1 cellular context compared by ENCODE assay signal in genomic region chr6:167216390-167217050, GRCh38.
A peak's percentile ranks its signal among the peaks of the same experiment; 100 is the strongest.
TF ChIP-seq lines count a peak whose summit lies in the region.
"Not testable (repeated sequence)": the region's sequence is repeated elsewhere in the genome, so short reads cannot be mapped to it uniquely, and the experiment has no call there.

No MANE protein-coding gene starts in this region.

TF ChIP-seq in HepG2, 621 proteins besides CTCF, POLR2A, EP300 and RAD21 (continues in another document):
- TF ChIP-seq, protein P1, sequence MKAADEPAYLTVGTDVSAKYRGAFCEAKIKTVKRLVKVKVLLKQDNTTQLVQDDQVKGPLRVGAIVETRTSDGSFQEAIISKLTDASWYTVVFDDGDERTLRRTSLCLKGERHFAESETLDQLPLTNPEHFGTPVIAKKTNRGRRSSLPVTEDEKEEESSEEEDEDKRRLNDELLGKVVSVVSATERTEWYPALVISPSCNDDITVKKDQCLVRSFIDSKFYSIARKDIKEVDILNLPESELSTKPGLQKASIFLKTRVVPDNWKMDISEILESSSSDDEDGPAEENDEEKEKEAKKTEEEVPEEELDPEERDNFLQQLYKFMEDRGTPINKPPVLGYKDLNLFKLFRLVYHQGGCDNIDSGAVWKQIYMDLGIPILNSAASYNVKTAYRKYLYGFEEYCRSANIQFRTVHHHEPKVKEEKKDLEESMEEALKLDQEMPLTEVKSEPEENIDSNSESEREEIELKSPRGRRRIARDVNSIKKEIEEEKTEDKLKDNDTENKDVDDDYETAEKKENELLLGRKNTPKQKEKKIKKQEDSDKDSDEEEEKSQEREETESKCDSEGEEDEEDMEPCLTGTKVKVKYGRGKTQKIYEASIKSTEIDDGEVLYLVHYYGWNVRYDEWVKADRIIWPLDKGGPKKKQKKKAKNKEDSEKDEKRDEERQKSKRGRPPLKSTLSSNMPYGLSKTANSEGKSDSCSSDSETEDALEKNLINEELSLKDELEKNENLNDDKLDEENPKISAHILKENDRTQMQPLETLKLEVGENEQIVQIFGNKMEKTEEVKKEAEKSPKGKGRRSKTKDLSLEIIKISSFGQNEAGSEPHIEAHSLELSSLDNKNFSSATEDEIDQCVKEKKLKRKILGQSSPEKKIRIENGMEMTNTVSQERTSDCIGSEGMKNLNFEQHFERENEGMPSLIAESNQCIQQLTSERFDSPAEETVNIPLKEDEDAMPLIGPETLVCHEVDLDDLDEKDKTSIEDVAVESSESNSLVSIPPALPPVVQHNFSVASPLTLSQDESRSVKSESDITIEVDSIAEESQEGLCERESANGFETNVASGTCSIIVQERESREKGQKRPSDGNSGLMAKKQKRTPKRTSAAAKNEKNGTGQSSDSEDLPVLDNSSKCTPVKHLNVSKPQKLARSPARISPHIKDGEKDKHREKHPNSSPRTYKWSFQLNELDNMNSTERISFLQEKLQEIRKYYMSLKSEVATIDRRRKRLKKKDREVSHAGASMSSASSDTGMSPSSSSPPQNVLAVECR (CRISPR knock-in tag; IDR thresholded peaks at IDR 0.05; ENCODE audit: borderline replicate concordance) = peak; percentile 50; the same call in 1 of the 2 replicates
- TF ChIP-seq ZNF430 (CRISPR knock-in tag; IDR thresholded peaks at IDR 0.05) = peak; percentile 62; the same call in 1 of the 2 replicates
- TF ChIP-seq CEBPG (CRISPR knock-in tag; IDR thresholded peaks at IDR 0.05) = peak; percentile 80
- TF ChIP-seq MED8 (CRISPR knock-in tag; IDR thresholded peaks at IDR 0.05; ENCODE audit: insufficient replicate concordance) = peak; percentile 66
- TF ChIP-seq, protein P2, sequence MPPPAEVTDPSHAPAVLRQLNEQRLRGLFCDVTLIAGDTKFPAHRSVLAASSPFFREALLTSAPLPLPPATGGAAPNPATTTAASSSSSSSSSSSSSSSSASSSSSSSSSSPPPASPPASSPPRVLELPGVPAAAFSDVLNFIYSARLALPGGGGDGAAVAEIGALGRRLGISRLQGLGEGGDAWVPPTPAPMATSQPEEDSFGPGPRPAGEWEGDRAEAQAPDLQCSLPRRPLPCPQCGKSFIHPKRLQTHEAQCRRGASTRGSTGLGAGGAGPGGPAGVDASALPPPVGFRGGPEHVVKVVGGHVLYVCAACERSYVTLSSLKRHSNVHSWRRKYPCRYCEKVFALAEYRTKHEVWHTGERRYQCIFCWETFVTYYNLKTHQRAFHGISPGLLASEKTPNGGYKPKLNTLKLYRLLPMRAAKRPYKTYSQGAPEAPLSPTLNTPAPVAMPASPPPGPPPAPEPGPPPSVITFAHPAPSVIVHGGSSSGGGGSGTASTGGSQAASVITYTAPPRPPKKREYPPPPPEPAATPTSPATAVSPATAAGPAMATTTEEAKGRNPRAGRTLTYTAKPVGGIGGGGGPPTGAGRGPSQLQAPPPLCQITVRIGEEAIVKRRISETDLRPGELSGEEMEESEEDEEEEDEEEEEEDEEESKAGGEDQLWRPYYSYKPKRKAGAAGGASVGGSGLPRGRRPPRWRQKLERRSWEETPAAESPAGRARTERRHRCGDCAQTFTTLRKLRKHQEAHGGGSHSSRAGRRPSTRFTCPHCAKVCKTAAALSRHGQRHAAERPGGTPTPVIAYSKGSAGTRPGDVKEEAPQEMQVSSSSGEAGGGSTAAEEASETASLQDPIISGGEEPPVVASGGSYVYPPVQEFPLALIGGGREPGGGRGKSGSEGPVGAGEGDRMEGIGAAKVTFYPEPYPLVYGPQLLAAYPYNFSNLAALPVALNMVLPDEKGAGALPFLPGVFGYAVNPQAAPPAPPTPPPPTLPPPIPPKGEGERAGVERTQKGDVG (CRISPR knock-in tag; IDR thresholded peaks at IDR 0.05; ENCODE audit: borderline replicate concordance) = peak; percentile 40; the same call in 1 of the 2 replicates
- TF ChIP-seq ZBTB43 (CRISPR knock-in tag; conservative IDR thresholded peaks at IDR 0.05) = peak; percentile 88
- TF ChIP-seq TARDBP (CRISPR knock-in tag; IDR thresholded peaks at IDR 0.05) = peak; percentile 46; the same call in 1 of the 2 replicates
- peak; percentile 50; the same call in 1 of the 2 replicates for TF ChIP-seq BCL6 (CRISPR knock-in tag; IDR thresholded peaks at IDR 0.05)
- TF ChIP-seq FOXA3 (CRISPR knock-in tag; IDR thresholded peaks at IDR 0.05) = peak; percentile 74
- TF ChIP-seq ARID5B (CRISPR knock-in tag; IDR thresholded peaks at IDR 0.05) = peak; percentile 84
- peak; percentile 70 for TF ChIP-seq FOXP4 (CRISPR knock-in tag; IDR thresholded peaks at IDR 0.05)
- peak; percentile 53 for TF ChIP-seq HDAC1 (CRISPR knock-in tag; IDR thresholded peaks at IDR 0.05)
- TF ChIP-seq NFIC (IDR thresholded peaks at IDR 0.05; ENCODE audit: low read length) = 0 out of 2 replicates have a peak, but pooled peaks have one; percentile 34
- TF ChIP-seq CREM (IDR thresholded peaks at IDR 0.05) = peak; percentile 48; the same call in 1 of the 2 replicates
- TF ChIP-seq CREM (CRISPR knock-in tag; IDR thresholded peaks at IDR 0.05); NONO (IDR thresholded peaks at IDR 0.05): not testable (repeated sequence)
- peak; percentile 33; the same call in 1 of the 2 replicates for TF ChIP-seq NR2F6 (IDR thresholded peaks at IDR 0.05)
- TF ChIP-seq NR2F6 (CRISPR knock-in tag; IDR thresholded peaks at IDR 0.05) = peak; percentile 72; the same call in 1 of the 2 replicates
- TF ChIP-seq TAF1 (CRISPR knock-in tag; IDR thresholded peaks at IDR 0.05) = peak; percentile 56; the same call in 1 of the 2 replicates
- TF ChIP-seq, protein P3, sequence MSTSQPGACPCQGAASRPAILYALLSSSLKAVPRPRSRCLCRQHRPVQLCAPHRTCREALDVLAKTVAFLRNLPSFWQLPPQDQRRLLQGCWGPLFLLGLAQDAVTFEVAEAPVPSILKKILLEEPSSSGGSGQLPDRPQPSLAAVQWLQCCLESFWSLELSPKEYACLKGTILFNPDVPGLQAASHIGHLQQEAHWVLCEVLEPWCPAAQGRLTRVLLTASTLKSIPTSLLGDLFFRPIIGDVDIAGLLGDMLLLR (CRISPR knock-in tag; IDR thresholded peaks at IDR 0.05) = 0 out of 2 replicates have a peak, but pooled peaks have one; percentile 35
- peak; percentile 85 for TF ChIP-seq ZNF687 (CRISPR knock-in tag; IDR thresholded peaks at IDR 0.05)
- TF ChIP-seq HOXA3 (CRISPR knock-in tag; IDR thresholded peaks at IDR 0.05) = peak; percentile 74; the same call in 1 of the 2 replicates
- TF ChIP-seq ZMYM3 (CRISPR knock-in tag; IDR thresholded peaks at IDR 0.05) = peak; percentile 59; the same call in 1 of the 2 replicates
- TF ChIP-seq NONO (CRISPR knock-in tag; conservative IDR thresholded peaks at IDR 0.05) = 0 out of 2 replicates have a peak, but pooled peaks have one; percentile 49
- TF ChIP-seq, protein P4, sequence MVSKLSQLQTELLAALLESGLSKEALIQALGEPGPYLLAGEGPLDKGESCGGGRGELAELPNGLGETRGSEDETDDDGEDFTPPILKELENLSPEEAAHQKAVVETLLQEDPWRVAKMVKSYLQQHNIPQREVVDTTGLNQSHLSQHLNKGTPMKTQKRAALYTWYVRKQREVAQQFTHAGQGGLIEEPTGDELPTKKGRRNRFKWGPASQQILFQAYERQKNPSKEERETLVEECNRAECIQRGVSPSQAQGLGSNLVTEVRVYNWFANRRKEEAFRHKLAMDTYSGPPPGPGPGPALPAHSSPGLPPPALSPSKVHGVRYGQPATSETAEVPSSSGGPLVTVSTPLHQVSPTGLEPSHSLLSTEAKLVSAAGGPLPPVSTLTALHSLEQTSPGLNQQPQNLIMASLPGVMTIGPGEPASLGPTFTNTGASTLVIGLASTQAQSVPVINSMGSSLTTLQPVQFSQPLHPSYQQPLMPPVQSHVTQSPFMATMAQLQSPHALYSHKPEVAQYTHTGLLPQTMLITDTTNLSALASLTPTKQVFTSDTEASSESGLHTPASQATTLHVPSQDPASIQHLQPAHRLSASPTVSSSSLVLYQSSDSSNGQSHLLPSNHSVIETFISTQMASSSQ (IDR thresholded peaks at IDR 0.05; ENCODE audit: low read depth) = not testable (repeated sequence)
- TF ChIP-seq, protein P4 (CRISPR knock-in tag; IDR thresholded peaks at IDR 0.05; ENCODE audit: borderline replicate concordance) = peak; percentile 16; the same call in 1 of the 2 replicates
- 0 out of 4 replicates have a peak, but pooled peaks of 1 of the 2 experiments have one; percentile 15 for TF ChIP-seq NR2F1 (CRISPR knock-in tag; IDR thresholded peaks at IDR 0.05)
- TF ChIP-seq ZFX (CRISPR knock-in tag; IDR thresholded peaks at IDR 0.05; ENCODE audit: low read depth) = peak; percentile 86
- 0 out of 2 replicates have a peak, but pooled peaks have one; percentile 20 for TF ChIP-seq LCORL (IDR thresholded peaks at IDR 0.05)
- peak; percentile 93 for TF ChIP-seq LCORL (CRISPR knock-in tag; IDR thresholded peaks at IDR 0.05)
- TF ChIP-seq FOSL2 (CRISPR knock-in tag; IDR thresholded peaks at IDR 0.05) = peak; percentile 32; the same call in 1 of the 2 replicates
